ENCODE assay signal across 8 cellular contexts in genomic region chr3:12994357-12994606, GRCh38.
A peak's percentile ranks its signal among the peaks of the same experiment; 100 is the strongest.
DNase-seq lines count a peak whose midpoint lies in the region; ATAC-seq, FAIRE-seq and TF ChIP-seq lines count a peak whose summit lies in the region.

No MANE protein-coding gene starts in this region.

- TF ChIP-seq CTCF in Calu3 (IDR thresholded peaks at IDR 0.05; ENCODE audit: unreplicated experiment): no peak
- no peak for TF ChIP-seq CTCF in smooth muscle cell (IDR thresholded peaks at IDR 0.05; ENCODE audit: borderline replicate concordance, insufficient read depth, poor library complexity, severe bottlenecking)

- H3K4me1 ChIP-seq in smooth muscle cell (ENCODE audit: low read depth): peaks cover 17% of the 10 kb centered on the region

- peak overlapping the region; percentile 79 for H3K4me3 Mint-ChIP-seq in Calu3 (ENCODE audit: low read depth, unreplicated experiment)
- peak overlapping the region; percentile 86 for H3K4me3 Mint-ChIP-seq in activated naive CD8-positive, alpha-beta T cell treated with anti-CD3 and anti-CD28 coated beads for 36 hours

- WGBS in smooth muscle cell (ENCODE audit: low lambda C conversion rate): no CpG with 5 or more reads among the region's 25 CpGs

- no peaks in the 10 kb centered on the region for H3K79me2 ChIP-seq in smooth muscle cell (ENCODE audit: low read depth)

- H3K9ac ChIP-seq in smooth muscle cell (ENCODE audit: low read depth): peak overlapping the region; percentile 40

- no peak for FAIRE-seq in RCC 7860 (lab: Jason Lieb, UNC)

- CTCF ChIA-PET in Calu3 (lab: Charles Lee): no interaction called here

- no peaks in the 10 kb centered on the region for H3K27me3 ChIP-seq in smooth muscle cell (ENCODE audit: low read depth)

- peak; percentile 33 for ATAC-seq in HG02798 (IDR thresholded peaks at IDR 0.05; ENCODE audit: poor library complexity, unreplicated experiment)
- ATAC-seq in GM18870 (IDR thresholded peaks at IDR 0.05; ENCODE audit: unreplicated experiment): no peak
- ATAC-seq in GM18873 (IDR thresholded peaks at IDR 0.05; ENCODE audit: low FRiP score, unreplicated experiment): no peak

- DNase-seq in Calu3: peak; percentile 50
- no peak for DNase-seq in activated naive CD8-positive, alpha-beta T cell treated with anti-CD3 and anti-CD28 coated beads for 36 hours
- no peak for DNase-seq in smooth muscle cell (lab: John Stamatoyannopoulos, UW; ENCODE audit: unreplicated experiment)
- DNase-seq in RCC 7860 (ENCODE audit: low spot score): no peak

- H3K27ac Mint-ChIP-seq in Calu3 (ENCODE audit: unreplicated experiment): peak overlapping the region; percentile 65
- no peak overlapping the region for H3K27ac Mint-ChIP-seq in activated naive CD8-positive, alpha-beta T cell treated with anti-CD3 and anti-CD28 coated beads for 36 hours

- no peaks in the 10 kb centered on the region for H3K27me3 Mint-ChIP-seq in Calu3 (ENCODE audit: unreplicated experiment)
- no peaks in the 10 kb centered on the region for H3K27me3 Mint-ChIP-seq in activated naive CD8-positive, alpha-beta T cell treated with anti-CD3 and anti-CD28 coated beads for 36 hours

- no peaks in the 10 kb centered on the region for H3K36me3 ChIP-seq in smooth muscle cell (ENCODE audit: low read depth)

- H3K9me3 ChIP-seq in smooth muscle cell (replicated peaks; ENCODE audit: low read depth): no peaks in the 10 kb centered on the region

- peaks cover 23% of the 10 kb centered on the region for H4K20me1 ChIP-seq in smooth muscle cell (ENCODE audit: low read depth)

- no TSS peak for BruUV-seq in Calu3 (replicated peaks; lab: Mats Ljungman, UMichigan)

- no peaks in the 10 kb centered on the region for H3K9me3 Mint-ChIP-seq in Calu3 (ENCODE audit: low read depth, unreplicated experiment)
- H3K9me3 Mint-ChIP-seq in activated naive CD8-positive, alpha-beta T cell treated with anti-CD3 and anti-CD28 coated beads for 36 hours: no peaks in the 10 kb centered on the region

- intact Hi-C loops in Calu3 (cut with micrococcal nuclease; ENCODE audit: unreplicated experiment): no loop called here

- H3K4me3 ChIP-seq in iPS-11a (ENCODE audit: low read depth, low read length): peak overlapping the region; percentile 58
- peak overlapping the region; percentile 59 for H3K4me3 ChIP-seq in smooth muscle cell

- no peak overlapping the region for H3K27ac ChIP-seq in smooth muscle cell (ENCODE audit: low read depth)

- peaks cover 10% of the 10 kb centered on the region for H3K36me3 Mint-ChIP-seq in Calu3 (ENCODE audit: insufficient read depth, unreplicated experiment)
- peaks cover 12% of the 10 kb centered on the region for H3K36me3 Mint-ChIP-seq in activated naive CD8-positive, alpha-beta T cell treated with anti-CD3 and anti-CD28 coated beads for 36 hours

- peak overlapping the region; percentile 83 for H3K4me2 ChIP-seq in smooth muscle cell

- peaks cover 23% of the 10 kb centered on the region for H3F3A ChIP-seq in smooth muscle cell (ENCODE audit: low read depth)

- H2AFZ ChIP-seq in smooth muscle cell (ENCODE audit: low read depth): peak overlapping the region; percentile 18

- H3K4me1 Mint-ChIP-seq in Calu3 (ENCODE audit: low read depth, unreplicated experiment): peaks cover 6% of the 10 kb centered on the region
- peaks cover 52% of the 10 kb centered on the region for H3K4me1 Mint-ChIP-seq in activated naive CD8-positive, alpha-beta T cell treated with anti-CD3 and anti-CD28 coated beads for 36 hours
